Comparison of ENCODE assay signal across 16 cellular contexts in genomic region chr20:51050636-51051035, GRCh38. TPM values are rescaled to one million over a fixed set of nuclear protein-coding genes. Genes with fewer than 3 reads are reported as not detected.
DNase-seq lines count a peak whose midpoint lies in the region; ATAC-seq and TF ChIP-seq lines count a peak whose summit lies in the region.
"Had no signal": no experiment of that assay in that cellular context is flagged by ENCODE, and none has a peak within 500 bp of the region (broad histone marks: within the 10 kb centered on the region; RNA-seq: fewer than 3 reads in every experiment).

No MANE protein-coding gene starts in this region.

- H4K20me1 ChIP-seq in neural progenitor cell (ENCODE audit: low read depth), result no peaks in the 10 kb centered on the region
- H4K20me1 ChIP-seq: BLaER1 had no signal

- H3K27ac ChIP-seq in neural progenitor cell (no peak overlapping the region), testis (no peak overlapping the region)
- H3K27ac ChIP-seq: 22Rv1, BLaER1 had no signal

- H3K27me3 Mint-ChIP-seq in activated T-cell treated with anti-CD3 and anti-CD28 coated beads, Interleukin-2, amount 50 U/mL, for 24 hours, result peaks cover 76% of the 10 kb centered on the region
- peaks cover 7% of the 10 kb centered on the region for H3K27me3 Mint-ChIP-seq in neural progenitor cell (ENCODE audit: insufficient read depth, low read depth)
- H3K27me3 Mint-ChIP-seq in activated CD4-positive, alpha-beta T cell treated with anti-CD3 and anti-CD28 coated beads for 36 hours, result peaks cover 52% of the 10 kb centered on the region
- peaks cover 4% of the 10 kb centered on the region for H3K27me3 Mint-ChIP-seq in progenitor cell of endocrine pancreas

- H2AFZ ChIP-seq in neural progenitor cell (replicated peaks), result no peak overlapping the region

- no peaks in the 10 kb centered on the region for H3K36me3 Mint-ChIP-seq in activated T-cell treated with anti-CD3 and anti-CD28 coated beads, Interleukin-2, amount 50 U/mL, for 24 hours (ENCODE audit: low read depth)
- H3K36me3 Mint-ChIP-seq in neural progenitor cell (no peaks in the 10 kb centered on the region), progenitor cell of endocrine pancreas (ENCODE audit: insufficient read depth) (no peaks in the 10 kb centered on the region)
- H3K36me3 Mint-ChIP-seq in activated CD4-positive, alpha-beta T cell treated with anti-CD3 and anti-CD28 coated beads for 36 hours (ENCODE audit: low read depth), result no peaks in the 10 kb centered on the region
- H3K36me3 Mint-ChIP-seq: CD8-positive, alpha-beta memory T cell had no signal

- H3K4me3 Mint-ChIP-seq in activated T-cell treated with anti-CD3 and anti-CD28 coated beads, Interleukin-2, amount 50 U/mL, for 24 hours, result no peak overlapping the region
- H3K4me3 Mint-ChIP-seq in neural progenitor cell (no peak overlapping the region), progenitor cell of endocrine pancreas (ENCODE audit: low read depth) (no peak overlapping the region)
- no peak overlapping the region for H3K4me3 Mint-ChIP-seq in activated CD4-positive, alpha-beta T cell treated with anti-CD3 and anti-CD28 coated beads for 36 hours
- H3K4me3 Mint-ChIP-seq: CD8-positive, alpha-beta memory T cell; HFFc6 had no signal

- WGBS in testis, 2 donors, result 50 to 56% methylated on average over 7 of the region's 7 CpGs

- no peaks in the 10 kb centered on the region for H3K79me2 ChIP-seq in neural progenitor cell (ENCODE audit: low read depth)

- TF ChIP-seq POLR2A in testis (IDR thresholded peaks at IDR 0.05), result no peak

- H3K27ac Mint-ChIP-seq in activated T-cell treated with anti-CD3 and anti-CD28 coated beads, Interleukin-2, amount 50 U/mL, for 24 hours, result no peak overlapping the region
- H3K27ac Mint-ChIP-seq in neural progenitor cell, result peak overlapping the region; percentile 40
- H3K27ac Mint-ChIP-seq in activated CD4-positive, alpha-beta T cell treated with anti-CD3 and anti-CD28 coated beads for 36 hours, result no peak overlapping the region
- H3K27ac Mint-ChIP-seq in progenitor cell of endocrine pancreas, result no peak overlapping the region
- H3K27ac Mint-ChIP-seq: HFFc6 had no signal

- CTCF ChIA-PET in activated CD4-positive, alpha-beta T cell treated with anti-CD3 and anti-CD28 coated beads for 36 hours (lab: Charles Lee), result interaction anchor here (1.1 to 1.3 kb wide), 3 partner anchors 9 to 573 kb away, joined by 3 to 4 read pairs (median 3); no protein-coding TSS in a partner anchor

- H3K4me2 ChIP-seq in neural progenitor cell, result peak overlapping the region; percentile 45
- H3K4me2 ChIP-seq: BLaER1 had no signal

- ATAC-seq in activated CD4-positive, alpha-beta T cell treated with anti-CD3 and anti-CD28 coated beads for 36 hours, result no peak

- H3K27me3 ChIP-seq in neural progenitor cell (no peaks in the 10 kb centered on the region), testis (no peaks in the 10 kb centered on the region)
- H3K27me3 ChIP-seq: BLaER1 had no signal

- H3K9ac ChIP-seq in neural progenitor cell, result no peak overlapping the region
- H3K9ac ChIP-seq: BLaER1 had no signal

- peaks cover 14% of the 10 kb centered on the region for H3K4me1 ChIP-seq in neural progenitor cell
- no peaks in the 10 kb centered on the region for H3K4me1 ChIP-seq in testis
- H3K4me1 ChIP-seq: BLaER1, Caco-2 had no signal

- peak; percentile 7 for DNase-seq in activated T-cell treated with anti-CD3 and anti-CD28 coated beads, Interleukin-2, amount 50 U/mL, for 24 hours
- DNase-seq in activated T-cell treated with anti-CD3 and anti-CD28 coated beads, Interleukin-2, amount 50 U/mL, for 48 hours, result no peak
- peak; percentile 60 for DNase-seq in fibroblast of pulmonary artery (ENCODE audit: low read depth)
- DNase-seq in neural progenitor cell (ENCODE audit: low spot score), result peak; percentile 39
- no peak for DNase-seq in testis
- DNase-seq in activated CD4-positive, alpha-beta T cell treated with anti-CD3 and anti-CD28 coated beads for 36 hours, result no peak
- DNase-seq in activated CD4-positive, CD25-positive, alpha-beta regulatory T cell (lab: John Stamatoyannopoulos, UW), result no peak
- DNase-seq in progenitor cell of endocrine pancreas (ENCODE audit: low spot score, unreplicated experiment), result no peak
- DNase-seq: CD8-positive, alpha-beta memory T cell; DND-41; GF-D8; HCEC 1CT; HFFc6 had no signal

- POLR2A ChIA-PET in activated CD4-positive, alpha-beta T cell treated with anti-CD3 and anti-CD28 coated beads for 36 hours (lab: Charles Lee), result no interaction called here

- no peak for TF ChIP-seq CTCF in fibroblast of pulmonary artery (IDR thresholded peaks at IDR 0.05; ENCODE audit: low read length, missing control alignments)
- no peak for TF ChIP-seq CTCF in neural progenitor cell (IDR thresholded peaks at IDR 0.05)
- no peak for TF ChIP-seq CTCF in testis (IDR thresholded peaks at IDR 0.05)
- TF ChIP-seq CTCF in progenitor cell of endocrine pancreas (IDR thresholded peaks at IDR 0.05; ENCODE audit: unreplicated experiment), result no peak

- no peaks in the 10 kb centered on the region for H3K9me3 ChIP-seq in neural progenitor cell (ENCODE audit: low read depth)
- no peaks in the 10 kb centered on the region for H3K9me3 ChIP-seq in testis

- intact Hi-C loops in testis (cut with DNase I; ENCODE audit: low total_unique reads), result no loop called here
- intact Hi-C loops in activated CD4-positive, alpha-beta T cell treated with anti-CD3 and anti-CD28 coated beads for 36 hours (cut with DNase I, micrococcal nuclease), result no loop called here

- no peaks in the 10 kb centered on the region for H3K36me3 ChIP-seq in neural progenitor cell
- no peaks in the 10 kb centered on the region for H3K36me3 ChIP-seq in testis (ENCODE audit: low read depth, missing control alignments)
- H3K36me3 ChIP-seq: BLaER1 had no signal

- H3F3A ChIP-seq in neural progenitor cell (ENCODE audit: low read depth), result no peaks in the 10 kb centered on the region

- H3K4me3 ChIP-seq in fibroblast of pulmonary artery (replicated peaks; ENCODE audit: low read depth, low read length) (no peak overlapping the region), neural progenitor cell (no peak overlapping the region), testis (no peak overlapping the region)
- H3K4me3 ChIP-seq: BLaER1 had no signal

- H3K9me3 Mint-ChIP-seq in activated T-cell treated with anti-CD3 and anti-CD28 coated beads, Interleukin-2, amount 50 U/mL, for 24 hours, result peaks cover 4% of the 10 kb centered on the region
- H3K9me3 Mint-ChIP-seq in neural progenitor cell (no peaks in the 10 kb centered on the region), progenitor cell of endocrine pancreas (ENCODE audit: low read depth) (peaks cover 12% of the 10 kb centered on the region)
- H3K9me3 Mint-ChIP-seq in activated CD4-positive, alpha-beta T cell treated with anti-CD3 and anti-CD28 coated beads for 36 hours (ENCODE audit: low read depth), result no peaks in the 10 kb centered on the region
- H3K9me3 Mint-ChIP-seq: HFFc6 had no signal

- H3K4me1 Mint-ChIP-seq in activated T-cell treated with anti-CD3 and anti-CD28 coated beads, Interleukin-2, amount 50 U/mL, for 24 hours (ENCODE audit: low read depth), result no peaks in the 10 kb centered on the region
- peaks cover 20% of the 10 kb centered on the region for H3K4me1 Mint-ChIP-seq in neural progenitor cell
- no peaks in the 10 kb centered on the region for H3K4me1 Mint-ChIP-seq in activated CD4-positive, alpha-beta T cell treated with anti-CD3 and anti-CD28 coated beads for 36 hours
- H3K4me1 Mint-ChIP-seq in progenitor cell of endocrine pancreas (ENCODE audit: low read depth), result peaks cover 28% of the 10 kb centered on the region
- H3K4me1 Mint-ChIP-seq: CD8-positive, alpha-beta memory T cell had no signal

RNA-seq across cellular contexts. Expression of gene KCNG1, which starts 27.7 kb away (rescaled TPM):
- total RNA-seq in neural progenitor cell (ENCODE audit: low replicate concordance), result 2.2 and 11.4 TPM in 2 replicates
- total RNA-seq in testis, result 10 to 100 TPM; 35.8 to 78.2 TPM
- polyA plus RNA-seq in testis (ENCODE audit: insufficient read depth, low read depth, low replicate concordance), result 20.9 TPM
- 1 to 10 TPM; 2.5 to 2.8 TPM for total RNA-seq in activated CD4-positive, alpha-beta T cell treated with anti-CD3 and anti-CD28 coated beads for 36 hours
- 7.8 and 10.5 TPM in 2 replicates for total RNA-seq in progenitor cell of endocrine pancreas
- polyA plus RNA-seq: CD8-positive, alpha-beta memory T cell had no signal

Comparison
In these comparisons a context has a peak if more than half of its experiments do, and no peak if none do; other contexts are left out.
1. DNase-seq: peak in activated T-cell treated with anti-CD3 and anti-CD28 coated beads, Interleukin-2, amount 50 U/mL, for 24 hours (single experiment), fibroblast of pulmonary artery (single experiment) and neural progenitor cell (single experiment); none in activated T-cell treated with anti-CD3 and anti-CD28 coated beads, Interleukin-2, amount 50 U/mL, for 48 hours (0 of 2), testis (single experiment), activated CD4-positive, alpha-beta T cell treated with anti-CD3 and anti-CD28 coated beads for 36 hours (single experiment), activated CD4-positive, CD25-positive, alpha-beta regulatory T cell (0 of 4) and progenitor cell of endocrine pancreas (single experiment).